1 cellular context compared by ENCODE assay signal in the genomic region with DNA sequence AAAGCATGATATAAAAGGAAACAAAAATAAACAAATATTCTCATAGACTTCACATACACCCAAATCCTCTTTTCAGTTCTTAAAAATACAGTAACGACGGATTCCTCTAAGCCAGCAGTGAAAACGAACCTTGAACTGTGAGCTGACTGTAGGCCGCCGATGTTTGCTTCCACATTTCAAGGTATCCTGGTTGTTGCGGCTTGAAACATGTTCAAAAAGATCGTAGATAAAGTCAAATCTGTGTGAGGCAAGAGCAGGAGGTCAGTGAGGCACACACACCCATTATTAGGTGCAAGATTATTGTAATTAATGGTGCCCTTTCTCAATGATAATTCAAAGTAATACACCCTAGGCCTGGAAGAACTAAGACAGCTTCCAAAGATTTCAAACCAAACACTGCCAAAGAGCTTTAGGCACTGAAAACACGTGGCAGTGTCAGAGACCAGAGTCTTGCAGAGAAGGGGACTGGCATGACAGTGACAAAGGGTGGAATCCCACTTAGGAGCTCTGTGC.
TF ChIP-seq lines count a peak whose summit lies in the region.

No MANE protein-coding gene starts in this region.

TF ChIP-seq in HepG2, 621 proteins besides CTCF, POLR2A, EP300 and RAD21 (continued from another document):
- TF ChIP-seq, protein P1, sequence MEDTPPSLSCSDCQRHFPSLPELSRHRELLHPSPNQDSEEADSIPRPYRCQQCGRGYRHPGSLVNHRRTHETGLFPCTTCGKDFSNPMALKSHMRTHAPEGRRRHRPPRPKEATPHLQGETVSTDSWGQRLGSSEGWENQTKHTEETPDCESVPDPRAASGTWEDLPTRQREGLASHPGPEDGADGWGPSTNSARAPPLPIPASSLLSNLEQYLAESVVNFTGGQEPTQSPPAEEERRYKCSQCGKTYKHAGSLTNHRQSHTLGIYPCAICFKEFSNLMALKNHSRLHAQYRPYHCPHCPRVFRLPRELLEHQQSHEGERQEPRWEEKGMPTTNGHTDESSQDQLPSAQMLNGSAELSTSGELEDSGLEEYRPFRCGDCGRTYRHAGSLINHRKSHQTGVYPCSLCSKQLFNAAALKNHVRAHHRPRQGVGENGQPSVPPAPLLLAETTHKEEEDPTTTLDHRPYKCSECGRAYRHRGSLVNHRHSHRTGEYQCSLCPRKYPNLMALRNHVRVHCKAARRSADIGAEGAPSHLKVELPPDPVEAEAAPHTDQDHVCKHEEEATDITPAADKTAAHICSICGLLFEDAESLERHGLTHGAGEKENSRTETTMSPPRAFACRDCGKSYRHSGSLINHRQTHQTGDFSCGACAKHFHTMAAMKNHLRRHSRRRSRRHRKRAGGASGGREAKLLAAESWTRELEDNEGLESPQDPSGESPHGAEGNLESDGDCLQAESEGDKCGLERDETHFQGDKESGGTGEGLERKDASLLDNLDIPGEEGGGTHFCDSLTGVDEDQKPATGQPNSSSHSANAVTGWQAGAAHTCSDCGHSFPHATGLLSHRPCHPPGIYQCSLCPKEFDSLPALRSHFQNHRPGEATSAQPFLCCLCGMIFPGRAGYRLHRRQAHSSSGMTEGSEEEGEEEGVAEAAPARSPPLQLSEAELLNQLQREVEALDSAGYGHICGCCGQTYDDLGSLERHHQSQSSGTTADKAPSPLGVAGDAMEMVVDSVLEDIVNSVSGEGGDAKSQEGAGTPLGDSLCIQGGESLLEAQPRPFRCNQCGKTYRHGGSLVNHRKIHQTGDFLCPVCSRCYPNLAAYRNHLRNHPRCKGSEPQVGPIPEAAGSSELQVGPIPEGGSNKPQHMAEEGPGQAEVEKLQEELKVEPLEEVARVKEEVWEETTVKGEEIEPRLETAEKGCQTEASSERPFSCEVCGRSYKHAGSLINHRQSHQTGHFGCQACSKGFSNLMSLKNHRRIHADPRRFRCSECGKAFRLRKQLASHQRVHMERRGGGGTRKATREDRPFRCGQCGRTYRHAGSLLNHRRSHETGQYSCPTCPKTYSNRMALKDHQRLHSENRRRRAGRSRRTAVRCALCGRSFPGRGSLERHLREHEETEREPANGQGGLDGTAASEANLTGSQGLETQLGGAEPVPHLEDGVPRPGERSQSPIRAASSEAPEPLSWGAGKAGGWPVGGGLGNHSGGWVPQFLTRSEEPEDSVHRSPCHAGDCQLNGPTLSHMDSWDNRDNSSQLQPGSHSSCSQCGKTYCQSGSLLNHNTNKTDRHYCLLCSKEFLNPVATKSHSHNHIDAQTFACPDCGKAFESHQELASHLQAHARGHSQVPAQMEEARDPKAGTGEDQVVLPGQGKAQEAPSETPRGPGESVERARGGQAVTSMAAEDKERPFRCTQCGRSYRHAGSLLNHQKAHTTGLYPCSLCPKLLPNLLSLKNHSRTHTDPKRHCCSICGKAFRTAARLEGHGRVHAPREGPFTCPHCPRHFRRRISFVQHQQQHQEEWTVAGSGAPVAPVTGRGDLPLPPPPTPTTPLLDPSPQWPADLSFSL (CRISPR knock-in tag; IDR thresholded peaks at IDR 0.05), result no peak
- TF ChIP-seq ZNF33B (CRISPR knock-in tag; IDR thresholded peaks at IDR 0.05) (no peak), SATB2 (CRISPR knock-in tag; IDR thresholded peaks at IDR 0.05) (peak; percentile 98)
TF ChIP-seq in HepG2: peak in this region for 105.
